ENCODE assay signal across 17 cellular contexts in the genomic region with DNA sequence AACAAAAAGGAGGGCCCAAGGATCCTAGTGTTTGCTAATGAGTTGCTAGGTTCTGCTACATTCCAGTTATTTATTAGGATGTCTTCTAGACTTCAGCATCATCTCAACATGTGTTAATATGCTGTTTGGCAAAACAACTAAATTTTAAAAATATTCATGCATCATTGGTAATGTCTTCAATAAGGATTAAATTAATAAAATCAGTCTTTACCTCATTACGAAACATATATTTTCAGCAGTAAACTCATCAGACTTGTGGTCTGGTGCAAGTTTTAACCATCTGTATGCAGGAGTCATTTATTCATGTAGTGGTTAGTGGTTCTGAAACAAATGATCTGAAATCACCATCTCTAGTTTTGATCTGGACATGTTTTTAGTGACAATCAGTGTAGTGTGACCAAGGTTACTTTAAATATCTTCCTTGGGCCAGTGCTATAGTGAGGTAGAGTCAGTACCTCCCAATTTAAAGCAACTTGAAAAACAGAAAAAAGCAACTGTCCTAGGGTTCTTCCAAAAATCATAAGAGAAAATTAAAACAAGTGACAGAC.
DNase-seq lines count a peak whose midpoint lies in the region; ATAC-seq lines count a peak whose summit lies in the region.
"Had no signal": no experiment of that assay in that cellular context is flagged by ENCODE, and none has a peak within 500 bp of the region (broad histone marks: within the 10 kb centered on the region; RNA-seq: fewer than 3 reads in every experiment).

No MANE protein-coding gene starts in this region.

- intact Hi-C loops in activated CD4-positive, alpha-beta T cell treated with anti-CD3 and anti-CD28 coated beads, Interleukin-2, amount 10 ng/mL, durations not matched to agents 24 days and 14 days (cut with micrococcal nuclease) = no loop called here
- intact Hi-C loops in left cardiac atrium (cut with DNase I) = no loop called here

- no peak overlapping the region for H3K4me3 Mint-ChIP-seq in activated CD4-positive, alpha-beta T cell treated with anti-CD3 and anti-CD28 coated beads, Interleukin-2, amount 10 ng/mL, durations not matched to agents 24 days and 14 days

- H3K9me3 Mint-ChIP-seq in activated CD4-positive, alpha-beta T cell treated with anti-CD3 and anti-CD28 coated beads, Interleukin-2, amount 10 ng/mL, durations not matched to agents 24 days and 14 days = no peaks in the 10 kb centered on the region

- no peak overlapping the region for H3K27ac Mint-ChIP-seq in activated CD4-positive, alpha-beta T cell treated with anti-CD3 and anti-CD28 coated beads, Interleukin-2, amount 10 ng/mL, durations not matched to agents 24 days and 14 days

- peaks cover 7% of the 10 kb centered on the region for H3K27me3 Mint-ChIP-seq in activated CD4-positive, alpha-beta T cell treated with anti-CD3 and anti-CD28 coated beads, Interleukin-2, amount 10 ng/mL, durations not matched to agents 24 days and 14 days

- ATAC-seq in GM18498 (IDR thresholded peaks at IDR 0.05; ENCODE audit: unreplicated experiment) (peak; percentile 90), GM19397 (IDR thresholded peaks at IDR 0.05; ENCODE audit: unreplicated experiment) (peak; percentile 76), HG02610 (IDR thresholded peaks at IDR 0.05; ENCODE audit: unreplicated experiment) (peak; percentile 70), HG03280 (IDR thresholded peaks at IDR 0.05; ENCODE audit: unreplicated experiment) (peak; percentile 84), left cardiac atrium (no peak)
- no peak for ATAC-seq in stimulated activated naive CD8-positive, alpha-beta T cell treated with anti-CD3 and anti-CD28 coated beads, Interleukin-15, Interleukin-2, amounts not matched to agents 100 U/mL and 50 U/mL, for 24 hours
- ATAC-seq: HCT116, left lung had no signal

- peaks cover 7% of the 10 kb centered on the region for H3K4me1 Mint-ChIP-seq in activated CD4-positive, alpha-beta T cell treated with anti-CD3 and anti-CD28 coated beads, Interleukin-2, amount 10 ng/mL, durations not matched to agents 24 days and 14 days

- no peaks in the 10 kb centered on the region for H3K36me3 Mint-ChIP-seq in activated CD4-positive, alpha-beta T cell treated with anti-CD3 and anti-CD28 coated beads, Interleukin-2, amount 10 ng/mL, durations not matched to agents 24 days and 14 days (ENCODE audit: low read depth)

- no peak for DNase-seq in activated CD4-positive, alpha-beta T cell treated with anti-CD3 and anti-CD28 coated beads, Interleukin-2, amount 10 ng/mL, durations not matched to agents 24 days and 14 days
- DNase-seq in stimulated activated naive CD8-positive, alpha-beta T cell treated with anti-CD3 and anti-CD28 coated beads, Interleukin-15, Interleukin-2, amounts not matched to agents 100 U/mL and 50 U/mL, for 24 hours = no peak
- DNase-seq in left cardiac atrium (no peak), KG1 (lab: John Stamatoyannopoulos, UW) (no peak)
- DNase-seq: activated CD4-positive, alpha-beta T cell treated with anti-CD3 and anti-CD28 coated beads for 1 hour; activated T-cell treated with anti-CD3 and anti-CD28 coated beads, Interleukin-2, amount 50 U/mL, for 48 hours; hippocampal formation; left lung; NCI-H1105; NCI-H510A treated with DMSO at 0.1 percent for 48 hours; PC-9; stimulated activated CD4-positive, alpha-beta T cell treated with anti-CD3 and anti-CD28 coated beads, Interleukin-1b, Interleukin-23, amount 100 ng/mL, for 48 hours had no signal

Comparison
In these comparisons a context has a peak if more than half of its experiments do, and no peak if none do; other contexts are left out.
1. ATAC-seq: peak in GM18498 (single experiment), GM19397 (single experiment), HG02610 (single experiment) and HG03280 (single experiment); none in stimulated activated naive CD8-positive, alpha-beta T cell treated with anti-CD3 and anti-CD28 coated beads, Interleukin-15, Interleukin-2, amounts not matched to agents 100 U/mL and 50 U/mL, for 24 hours (single experiment) and left cardiac atrium (0 of 2).